ENCODE assay signal across 16 cellular contexts in the genomic region with DNA sequence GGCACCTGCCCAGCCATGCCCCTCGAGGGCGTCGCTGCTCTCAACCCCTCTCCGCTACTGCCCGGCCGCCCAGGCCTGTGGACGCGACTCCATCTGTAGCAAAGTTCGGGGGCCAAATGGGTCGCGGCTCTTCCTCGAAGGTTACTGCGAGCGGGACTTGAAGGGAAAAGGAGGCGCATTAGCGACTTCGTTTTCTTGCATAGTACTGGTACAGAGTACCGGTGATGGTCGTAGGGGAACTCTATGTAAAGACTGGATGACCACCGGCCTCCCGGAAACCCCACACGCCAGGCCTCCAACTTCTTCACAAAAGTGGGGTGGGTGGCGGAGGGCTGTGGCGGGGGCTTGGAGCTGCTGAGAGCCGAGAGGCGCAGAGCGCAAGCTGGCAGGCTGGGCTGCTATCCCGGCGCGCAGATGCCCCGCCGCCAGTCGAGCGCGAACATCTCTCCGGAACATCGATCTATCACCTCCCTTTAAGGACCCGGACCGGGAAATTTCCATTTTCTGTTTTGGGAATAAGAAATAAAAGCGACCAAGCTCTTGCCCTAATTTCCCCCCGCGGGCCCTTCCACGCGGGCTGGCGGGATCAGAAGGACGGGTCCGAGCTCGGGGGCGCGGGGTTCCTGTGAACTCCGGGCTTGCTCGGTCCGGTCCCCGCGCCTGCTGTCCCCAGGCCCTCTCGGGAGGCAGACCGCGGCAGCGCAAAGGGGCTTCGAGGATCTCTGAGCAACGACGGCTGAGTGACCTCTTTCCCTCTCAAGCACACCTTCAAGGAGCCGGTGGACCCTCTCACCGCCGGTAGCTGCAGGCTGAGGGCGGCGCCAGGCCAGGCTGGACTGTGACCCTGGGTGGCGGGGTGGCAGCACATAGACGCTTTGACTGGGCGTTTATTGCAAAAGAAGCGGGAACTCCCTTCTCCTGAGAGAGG. TPM values are rescaled to one million over a fixed set of nuclear protein-coding genes. Genes with fewer than 3 reads are reported as not detected.
A peak's percentile ranks its signal among the peaks of the same experiment; 100 is the strongest.
DNase-seq lines count a peak whose midpoint lies in the region; ATAC-seq, FAIRE-seq and TF ChIP-seq lines count a peak whose summit lies in the region.
"Had no signal": no experiment of that assay in that cellular context is flagged by ENCODE, and none has a peak within 500 bp of the region (broad histone marks: within the 10 kb centered on the region; RNA-seq: fewer than 3 reads in every experiment).

No MANE protein-coding gene starts in this region.

- TF ChIP-seq CTCF in GM23338 (conservative IDR thresholded peaks at IDR 0.05; ENCODE audit: low read depth in 2 of 2), result no peak
- no peak for TF ChIP-seq CTCF in psoas muscle (IDR thresholded peaks at IDR 0.05)

- peaks cover 65% of the 10 kb centered on the region for H3K27me3 Mint-ChIP-seq in GM23338 (ENCODE audit: insufficient read depth, low read depth, poor library complexity)
- H3K27me3 Mint-ChIP-seq in activated CD8-positive, alpha-beta T cell treated with anti-CD3 and anti-CD28 coated beads, Interleukin-2, amount 10 ng/mL, durations not matched to agents 7 days and 5 days (ENCODE audit: low read depth), result peaks cover 57% of the 10 kb centered on the region

- H3K27me3 ChIP-seq in GM23338 (ENCODE audit: insufficient read depth) (peaks cover 84% of the 10 kb centered on the region), iPS-18a (ENCODE audit: control insufficient read depth, insufficient read depth, low read length) (peaks cover 79% of the 10 kb centered on the region), psoas muscle (ENCODE audit: insufficient read depth in 3 of 3, low read length in 2 of 3) (peaks cover 0 to 58% (median 10%) of the 10 kb centered on the region in 3 donors)

- H3K4me1 ChIP-seq in GM23338 (ENCODE audit: insufficient read depth) (peaks cover 39% of the 10 kb centered on the region), iPS-18a (ENCODE audit: control insufficient read depth, low read depth, low read length) (peaks cover 31% of the 10 kb centered on the region), psoas muscle (no peaks in the 10 kb centered on the region)
- H3K4me1 ChIP-seq: SJSA1 had no signal

- FAIRE-seq in urothelium cell line (lab: Jason Lieb, UNC), result no peak
- FAIRE-seq: keratinocyte had no signal

- no peaks in the 10 kb centered on the region for H3K79me2 ChIP-seq in GM23338 (replicated peaks; ENCODE audit: insufficient read depth)

- H3K4me1 Mint-ChIP-seq in GM23338, result peaks cover 33% of the 10 kb centered on the region
- H3K4me1 Mint-ChIP-seq in activated CD8-positive, alpha-beta T cell treated with anti-CD3 and anti-CD28 coated beads, Interleukin-2, amount 10 ng/mL, durations not matched to agents 7 days and 5 days (ENCODE audit: low read depth), result no peaks in the 10 kb centered on the region

- H3K9me2 ChIP-seq in GM23338 (ENCODE audit: insufficient read depth), result no peaks in the 10 kb centered on the region

- H3K27ac ChIP-seq in GM23338 (ENCODE audit: low read depth) (no peak overlapping the region), iPS-18a (ENCODE audit: low read length) (no peak overlapping the region), psoas muscle (no peak overlapping the region)
- H3K27ac ChIP-seq: SJSA1 had no signal

- peak overlapping the region; percentile 83 for H2AFZ ChIP-seq in GM23338

- peak; percentile 73 for DNase-seq in GM23338 (ENCODE audit: low spot score)
- peak; percentile 39 for DNase-seq in astrocyte of the hippocampus (ENCODE audit: low read depth, low spot score)
- DNase-seq in psoas muscle, result no peak
- DNase-seq in activated CD8-positive, alpha-beta T cell treated with anti-CD3 and anti-CD28 coated beads, Interleukin-2, amount 10 ng/mL, durations not matched to agents 7 days and 5 days, result no peak
- DNase-seq in urothelium cell line (ENCODE audit: low spot score), result no peak
- no peak for DNase-seq in activated effector memory CD4-positive, alpha-beta T cell treated with Interleukin-2 at 50 U/mL for 16 hours
- DNase-seq: activated T-cell treated with anti-CD3 and anti-CD28 coated beads, Interleukin-2, amount 50 U/mL, for 24 hours; CD8-positive, alpha-beta T cell; NCI-H1105; stimulated activated CD4-positive, alpha-beta T cell treated with anti-CD3 and anti-CD28 coated beads, Interleukin-1b, Interleukin-23, amount 100 ng/mL, for 48 hours; stimulated activated naive CD4-positive, alpha-beta T cell had no signal

- H3K4me3 ChIP-seq in GM23338 (peak overlapping the region; percentile 66), iPS-18a (ENCODE audit: low read length) (peak overlapping the region; percentile 59), psoas muscle (peak overlapping the region; percentile 19)
- H3K4me3 ChIP-seq: SJSA1 had no signal

- peak overlapping the region; percentile 69 for H3K4me3 Mint-ChIP-seq in GM23338
- H3K4me3 Mint-ChIP-seq in activated CD8-positive, alpha-beta T cell treated with anti-CD3 and anti-CD28 coated beads, Interleukin-2, amount 10 ng/mL, durations not matched to agents 7 days and 5 days, result no peak overlapping the region
- H3K4me3 Mint-ChIP-seq: activated T-cell treated with anti-CD3 and anti-CD28 coated beads, Interleukin-2, amount 50 U/mL, for 24 hours; CD8-positive, alpha-beta T cell had no signal

- POLR2A ChIA-PET in activated CD8-positive, alpha-beta T cell treated with anti-CD3 and anti-CD28 coated beads, Interleukin-2, amount 10 ng/mL, durations not matched to agents 7 days and 5 days (lab: Charles Lee), result no interaction called here

- no peaks in the 10 kb centered on the region for H3K9me3 Mint-ChIP-seq in GM23338
- no peaks in the 10 kb centered on the region for H3K9me3 Mint-ChIP-seq in activated CD8-positive, alpha-beta T cell treated with anti-CD3 and anti-CD28 coated beads, Interleukin-2, amount 10 ng/mL, durations not matched to agents 7 days and 5 days (ENCODE audit: insufficient read depth)
- H3K9me3 Mint-ChIP-seq: activated T-cell treated with anti-CD3 and anti-CD28 coated beads, Interleukin-2, amount 50 U/mL, for 24 hours had no signal

- ATAC-seq in GM23338, result peak; percentile 58
- no peak for ATAC-seq in psoas muscle
- no peak for ATAC-seq in GM19455 (IDR thresholded peaks at IDR 0.05; ENCODE audit: unreplicated experiment)
- no peak for ATAC-seq in activated CD8-positive, alpha-beta T cell treated with anti-CD3 and anti-CD28 coated beads, Interleukin-2, amount 10 ng/mL, durations not matched to agents 7 days and 5 days
- ATAC-seq: CD8-positive, alpha-beta T cell had no signal

- H3K9ac ChIP-seq in iPS-18a (ENCODE audit: low read length), result peak overlapping the region; percentile 34

- no peaks in the 10 kb centered on the region for H3K36me3 Mint-ChIP-seq in GM23338 (ENCODE audit: low read depth)
- H3K36me3 Mint-ChIP-seq in activated CD8-positive, alpha-beta T cell treated with anti-CD3 and anti-CD28 coated beads, Interleukin-2, amount 10 ng/mL, durations not matched to agents 7 days and 5 days (ENCODE audit: low read depth), result peaks cover 6% of the 10 kb centered on the region
- H3K36me3 Mint-ChIP-seq: CD8-positive, alpha-beta T cell had no signal

- no peak overlapping the region for H3K27ac Mint-ChIP-seq in GM23338
- H3K27ac Mint-ChIP-seq in activated CD8-positive, alpha-beta T cell treated with anti-CD3 and anti-CD28 coated beads, Interleukin-2, amount 10 ng/mL, durations not matched to agents 7 days and 5 days, result no peak overlapping the region
- H3K27ac Mint-ChIP-seq: activated T-cell treated with anti-CD3 and anti-CD28 coated beads, Interleukin-2, amount 50 U/mL, for 24 hours; CD8-positive, alpha-beta T cell had no signal

- H3K36me3 ChIP-seq in GM23338 (ENCODE audit: insufficient read depth) (no peaks in the 10 kb centered on the region), iPS-18a (ENCODE audit: control insufficient read depth, low read depth, low read length) (no peaks in the 10 kb centered on the region), psoas muscle (ENCODE audit: insufficient read depth in 1 of 2, low read depth in 1 of 2) (no peaks in the 10 kb centered on the region)
- H3K36me3 ChIP-seq: SJSA1 had no signal

- H3K9me3 ChIP-seq in iPS-18a (ENCODE audit: control insufficient read depth, low read depth, low read length) (no peaks in the 10 kb centered on the region), psoas muscle (no peaks in the 10 kb centered on the region)
- H3K9me3 ChIP-seq: SJSA1 had no signal

- no peaks in the 10 kb centered on the region for H4K20me1 ChIP-seq in GM23338 (replicated peaks; ENCODE audit: insufficient read depth)

- CTCF ChIA-PET in activated CD8-positive, alpha-beta T cell treated with anti-CD3 and anti-CD28 coated beads, Interleukin-2, amount 10 ng/mL, durations not matched to agents 7 days and 5 days (lab: Charles Lee), result no interaction called here

- intact Hi-C loops in psoas muscle (cut with DNase I), result no loop called here

- H3F3A ChIP-seq in GM23338 (replicated peaks; ENCODE audit: low read depth), result 0 out of 2 replicates have a peak, but pooled peaks cover 8% of the 10 kb centered on the region

- 4 to 7% (median 6%) methylated on average over 69 to 71 of the region's 71 CpGs for WGBS in psoas muscle, 3 donors

- H3K4me2 ChIP-seq in GM23338, result peak overlapping the region; percentile 88

TF ChIP-seq in GM23338, 12 proteins besides CTCF, POLR2A, EP300 and RAD21 (continues in another document):
- peak; percentile 84 for TF ChIP-seq EZH2 (IDR thresholded peaks at IDR 0.05; ENCODE audit: low read depth, unreplicated experiment)

RNA-seq across cellular contexts. Expression of gene FEZF1, which starts 12.2 kb away (rescaled TPM):
- 1.7 and 2.3 TPM in 2 replicates for total RNA-seq in GM23338 (2014; rRNA removed; shearing (Covaris generic))
- polyA plus RNA-seq in GM23338 (2016; fragmentation: Nextera tagmentation; extraction: Ambion mirVana) (0.87 and 1.0 TPM in 2 replicates), psoas muscle (not detected)
- total RNA-seq in psoas muscle, result under 1 TPM in 1 of 4 donors, not detected in 3; 0.19 TPM
- not detected for total RNA-seq in activated CD8-positive, alpha-beta T cell treated with anti-CD3 and anti-CD28 coated beads, Interleukin-2, amount 10 ng/mL, durations not matched to agents 7 days and 5 days
- total RNA-seq: CD8-positive, alpha-beta T cell; HT1080; SJSA1 had no signal
- polyA plus RNA-seq: keratinocyte had no signal

Comparison
In these comparisons a context has a peak if more than half of its experiments do, and no peak if none do; other contexts are left out.
1. DNase-seq: peak in GM23338 (single experiment) and astrocyte of the hippocampus (single experiment); none in psoas muscle (0 of 2), activated CD8-positive, alpha-beta T cell treated with anti-CD3 and anti-CD28 coated beads, Interleukin-2, amount 10 ng/mL, durations not matched to agents 7 days and 5 days (single experiment), urothelium cell line (single experiment) and activated effector memory CD4-positive, alpha-beta T cell treated with Interleukin-2 at 50 U/mL for 16 hours (single experiment).
2. Peak in every context shown above with its lines, with median percentiles within 50 percentile points of each other: H3K4me3 ChIP-seq.